17 cellular contexts compared by ENCODE assay signal in the genomic region with DNA sequence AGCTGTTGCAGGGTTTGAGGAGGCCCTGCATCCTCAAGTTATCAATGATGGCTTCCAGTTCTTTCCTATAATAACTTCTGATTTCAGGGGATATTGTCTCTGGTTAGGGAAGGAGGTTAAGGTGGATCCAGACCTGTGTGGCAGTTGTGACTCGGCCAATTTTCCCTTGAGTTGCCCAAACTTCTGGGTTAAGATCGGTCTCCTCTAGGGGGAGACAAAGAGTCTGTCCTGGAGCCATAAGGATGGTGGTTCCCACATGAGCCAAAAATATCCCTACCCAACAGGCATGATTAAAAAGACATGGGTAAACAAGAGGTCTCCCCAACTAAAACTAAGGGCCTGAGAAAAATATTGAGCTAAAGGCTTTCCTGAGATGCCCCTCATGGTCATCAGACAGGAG.
DNase-seq lines count a peak whose midpoint lies in the region; ATAC-seq and TF ChIP-seq lines count a peak whose summit lies in the region.
"Had no signal": no experiment of that assay in that cellular context is flagged by ENCODE, and none has a peak within 500 bp of the region (broad histone marks: within the 10 kb centered on the region; RNA-seq: fewer than 3 reads in every experiment).

No MANE protein-coding gene starts in this region.

- peaks cover 12% of the 10 kb centered on the region for H3K27me3 Mint-ChIP-seq in GM23338 (ENCODE audit: insufficient read depth, low read depth, poor library complexity)

- no peak for ATAC-seq in GM23338
- no peak for ATAC-seq in Panc1
- no peak for ATAC-seq in HG02885 (IDR thresholded peaks at IDR 0.05; ENCODE audit: poor library complexity, unreplicated experiment)
- ATAC-seq: activated T-cell treated with anti-CD3 and anti-CD28 coated beads, Interleukin-2, amount 50 U/mL, for 72 hours; naive thymus-derived CD4-positive, alpha-beta T cell; stimulated activated effector memory CD8-positive, alpha-beta T cell treated with anti-CD3 and anti-CD28 coated beads, Interleukin-12 subunit alpha, Interleukin-12 subunit beta, amount 100 ng/mL, for 72 hours had no signal

- H3K9me2 ChIP-seq in GM23338 (ENCODE audit: insufficient read depth) = peaks cover 9% of the 10 kb centered on the region

- H3K79me2 ChIP-seq in GM23338 (replicated peaks; ENCODE audit: insufficient read depth) = no peaks in the 10 kb centered on the region

- no peaks in the 10 kb centered on the region for H3K9me3 ChIP-seq in Panc1 (ENCODE audit: control insufficient read depth, insufficient read depth, low read depth, low read length)
- no peaks in the 10 kb centered on the region for H3K9me3 ChIP-seq in thyroid gland
- no peaks in the 10 kb centered on the region for H3K9me3 ChIP-seq in sigmoid colon

- TF ChIP-seq POLR2A in thyroid gland (IDR thresholded peaks at IDR 0.05) = no peak
- no peak for TF ChIP-seq POLR2A in sigmoid colon (IDR thresholded peaks at IDR 0.05)

- H3K36me3 ChIP-seq in GM23338 (ENCODE audit: insufficient read depth) (peaks cover 10% of the 10 kb centered on the region; the same call in 1 of the 2 replicates), Panc1 (ENCODE audit: control insufficient read depth, insufficient read depth, low read length) (no peaks in the 10 kb centered on the region), thyroid gland (no peaks in the 10 kb centered on the region), sigmoid colon (no peaks in the 10 kb centered on the region)
- H3K36me3 ChIP-seq: esophagus squamous epithelium had no signal

- H4K20me1 ChIP-seq in GM23338 (replicated peaks; ENCODE audit: insufficient read depth) = no peaks in the 10 kb centered on the region

- H3F3A ChIP-seq in GM23338 (replicated peaks; ENCODE audit: low read depth) = no peaks in the 10 kb centered on the region

- no peak overlapping the region for H3K4me2 ChIP-seq in GM23338

- no peaks in the 10 kb centered on the region for H3K27me3 ChIP-seq in GM23338 (ENCODE audit: insufficient read depth)
- H3K27me3 ChIP-seq in Panc1 (ENCODE audit: control insufficient read depth, insufficient read depth, low read length) = no peaks in the 10 kb centered on the region
- no peaks in the 10 kb centered on the region for H3K27me3 ChIP-seq in thyroid gland
- H3K27me3 ChIP-seq in sigmoid colon = no peaks in the 10 kb centered on the region
- H3K27me3 ChIP-seq: esophagus squamous epithelium had no signal

- intact Hi-C loops in Panc1 (cut with micrococcal nuclease; ENCODE audit: unreplicated experiment) (no loop called here), thyroid gland (cut with DNase I) (no loop called here), sigmoid colon (cut with DNase I) (no loop called here)

- H3K27ac ChIP-seq in GM23338 (ENCODE audit: low read depth) (no peak overlapping the region), Panc1 (ENCODE audit: low read length) (no peak overlapping the region), thyroid gland (no peak overlapping the region), sigmoid colon (no peak overlapping the region)
- H3K27ac ChIP-seq: esophagus squamous epithelium had no signal

- POLR2A ChIA-PET in Panc1 (lab: Charles Lee) = no interaction called here

- H3K36me3 Mint-ChIP-seq in GM23338 (ENCODE audit: low read depth) = peaks cover 56% of the 10 kb centered on the region
- H3K36me3 Mint-ChIP-seq: CD4-positive, alpha-beta memory T cell; stimulated activated effector memory CD8-positive, alpha-beta T cell treated with anti-CD3 and anti-CD28 coated beads, Interleukin-12 subunit alpha, Interleukin-12 subunit beta, amount 100 ng/mL, for 72 hours had no signal

- H3K9me3 Mint-ChIP-seq in GM23338 = peaks cover 60% of the 10 kb centered on the region
- H3K9me3 Mint-ChIP-seq: activated T-cell treated with anti-CD3 and anti-CD28 coated beads, Interleukin-2, amount 50 U/mL, for 72 hours; stimulated activated effector memory CD8-positive, alpha-beta T cell treated with anti-CD3 and anti-CD28 coated beads, Interleukin-12 subunit alpha, Interleukin-12 subunit beta, amount 100 ng/mL, for 72 hours; T-helper 2 cell treated with Interferon-gamma antibody and Interleukin-4, amounts not matched to agents 5 μg/mL and 100 μg/mL, for 36 hours had no signal

- H3K4me1 Mint-ChIP-seq in GM23338 = peaks cover 6% of the 10 kb centered on the region; the same call in 2 of the 3 replicates
- H3K4me1 Mint-ChIP-seq: CD4-positive, alpha-beta memory T cell; naive thymus-derived CD4-positive, alpha-beta T cell; stimulated activated effector memory CD8-positive, alpha-beta T cell treated with anti-CD3 and anti-CD28 coated beads, Interleukin-12 subunit alpha, Interleukin-12 subunit beta, amount 100 ng/mL, for 72 hours had no signal

- in situ Hi-C loops in Panc1 (cut with HindIII; ENCODE audit: low pct_unique_long_range_greater_than_20kb, low sequenced_read_pairs) = no loop called here

- H3K4me1 ChIP-seq in GM23338 (ENCODE audit: insufficient read depth) (0 out of 2 replicates have a peak, but pooled peaks cover 6% of the 10 kb centered on the region), Panc1 (ENCODE audit: control insufficient read depth, insufficient read depth, low read length) (no peaks in the 10 kb centered on the region), thyroid gland (no peaks in the 10 kb centered on the region), sigmoid colon (no peaks in the 10 kb centered on the region)
- H3K4me1 ChIP-seq: esophagus squamous epithelium had no signal

- TF ChIP-seq CTCF in GM23338 (conservative IDR thresholded peaks at IDR 0.05; ENCODE audit: low read depth in 2 of 2) = peak; percentile 30 to 50
- 0 out of 2 replicates have a peak, but pooled peaks have one; percentile 8 for TF ChIP-seq CTCF in Panc1 (IDR thresholded peaks at IDR 0.05)
- no peak for TF ChIP-seq CTCF in thyroid gland (IDR thresholded peaks at IDR 0.05)
- no peak for TF ChIP-seq CTCF in sigmoid colon (IDR thresholded peaks at IDR 0.05)

- H3K4me3 ChIP-seq in GM23338 = no peak overlapping the region
- no peak overlapping the region for H3K4me3 ChIP-seq in Panc1 (ENCODE audit: low read depth in 2 of 2, low read length in 2 of 2)
- no peak overlapping the region for H3K4me3 ChIP-seq in thyroid gland (replicated peaks in 1 of 3)
- no peak overlapping the region for H3K4me3 ChIP-seq in sigmoid colon
- H3K4me3 ChIP-seq: esophagus squamous epithelium had no signal

- DNase-seq in ELR (ENCODE audit: low read depth) (peak; percentile 10), GM23338 (ENCODE audit: low spot score) (no peak), Panc1 (ENCODE audit: low read depth, low spot score) (no peak), lung microvascular endothelial cell (ENCODE audit: low read depth in 2 of 2) (peak; percentile 8 to 20), thyroid gland (no peak), sigmoid colon (no peak)
- DNase-seq: activated CD4-positive, alpha-beta T cell treated with anti-CD3 and anti-CD28 coated beads, Interleukin-2, amount 50 U/mL, for 4 hours; activated T-cell treated with anti-CD3 and anti-CD28 coated beads, Interleukin-2, amount 50 U/mL, for 72 hours; CD4-positive, alpha-beta memory T cell; esophagus squamous epithelium; hypothalamus; naive thymus-derived CD4-positive, alpha-beta T cell; NCI-H1417 treated with DMSO at 0.1 percent for 48 hours; stimulated activated CD4-positive, alpha-beta T cell treated with anti-CD3 and anti-CD28 coated beads, Interleukin-4, amount 100 ng/mL, for 4 hours had no signal

- H2AFZ ChIP-seq in GM23338 = no peak overlapping the region

- no peak for TF ChIP-seq EP300 in sigmoid colon (IDR thresholded peaks at IDR 0.05)

- H3K4me3 Mint-ChIP-seq in GM23338 = no peak overlapping the region
- H3K4me3 Mint-ChIP-seq: activated T-cell treated with anti-CD3 and anti-CD28 coated beads, Interleukin-2, amount 50 U/mL, for 72 hours; CD4-positive, alpha-beta memory T cell; naive thymus-derived CD4-positive, alpha-beta T cell; stimulated activated effector memory CD8-positive, alpha-beta T cell treated with anti-CD3 and anti-CD28 coated beads, Interleukin-12 subunit alpha, Interleukin-12 subunit beta, amount 100 ng/mL, for 72 hours; T-helper 2 cell treated with Interferon-gamma antibody and Interleukin-4, amounts not matched to agents 5 μg/mL and 100 μg/mL, for 36 hours had no signal

- 94 to 97% methylated on average over 2 of the region's 2 CpGs for WGBS in thyroid gland, 2 donors
- WGBS in sigmoid colon, 2 donors = 95 to 98% methylated on average over 2 of the region's 2 CpGs

- no TSS peak for BruUV-seq in Panc1 (replicated peaks; lab: Mats Ljungman, UMichigan)

- CTCF ChIA-PET in Panc1 (lab: Charles Lee) = no interaction called here

- H3K27ac Mint-ChIP-seq in GM23338 = no peak overlapping the region
- H3K27ac Mint-ChIP-seq: activated T-cell treated with anti-CD3 and anti-CD28 coated beads, Interleukin-2, amount 50 U/mL, for 72 hours; CD4-positive, alpha-beta memory T cell; naive thymus-derived CD4-positive, alpha-beta T cell; stimulated activated effector memory CD8-positive, alpha-beta T cell treated with anti-CD3 and anti-CD28 coated beads, Interleukin-12 subunit alpha, Interleukin-12 subunit beta, amount 100 ng/mL, for 72 hours; T-helper 2 cell treated with Interferon-gamma antibody and Interleukin-4, amounts not matched to agents 5 μg/mL and 100 μg/mL, for 36 hours had no signal

TF ChIP-seq in GM23338, 12 proteins besides CTCF, POLR2A, EP300 and RAD21 (continues in another document):
- TF ChIP-seq POLR2AphosphoS5 (IDR thresholded peaks at IDR 0.05; ENCODE audit: low read depth) = no peak
- no peak for TF ChIP-seq CREB1 (CRISPR knock-in tag; IDR thresholded peaks at IDR 0.05; ENCODE audit: low read depth)
- TF ChIP-seq EZH2phosphoT487 (IDR thresholded peaks at IDR 0.05; ENCODE audit: unreplicated experiment) = no peak

Comparison
In these comparisons a context has a peak if more than half of its experiments do, and no peak if none do; other contexts are left out.
1. DNase-seq: peak in ELR (single experiment) and lung microvascular endothelial cell (2 of 2); none in GM23338 (single experiment), Panc1 (single experiment), thyroid gland (0 of 2) and sigmoid colon (single experiment).
2. CTCF ChIP-seq: peak in GM23338 (2 of 2) and Panc1 (single experiment); none in thyroid gland (0 of 6) and sigmoid colon (0 of 4).